In genomic region chr3:197749315-197749600, GRCh38 we compare ENCODE assay signal across 8 cellular contexts. TPM values are rescaled to one million over a fixed set of nuclear protein-coding genes. Genes with fewer than 3 reads are reported as not detected.
DNase-seq lines count a peak whose midpoint lies in the region; ATAC-seq and TF ChIP-seq lines count a peak whose summit lies in the region.

No MANE protein-coding gene starts in this region.

- H3K27ac Mint-ChIP-seq in activated T-cell treated with anti-CD3 and anti-CD28 coated beads, Interleukin-2, amount 50 U/mL, for 72 hours = peak overlapping the region; percentile 21

- no peak for TF ChIP-seq CTCF in GM12875 (IDR thresholded peaks at IDR 0.05; ENCODE audit: borderline replicate concordance, insufficient read depth, low read depth, low read length)
- TF ChIP-seq CTCF in omental fat pad (IDR thresholded peaks at IDR 0.05) = no peak

- H3K4me1 Mint-ChIP-seq in activated T-cell treated with anti-CD3 and anti-CD28 coated beads, Interleukin-2, amount 50 U/mL, for 72 hours (ENCODE audit: low read depth) = peaks cover 47% of the 10 kb centered on the region

- H3K36me3 Mint-ChIP-seq in activated T-cell treated with anti-CD3 and anti-CD28 coated beads, Interleukin-2, amount 50 U/mL, for 72 hours (ENCODE audit: insufficient read depth in 2 of 2) = peaks cover 0 to 2% of the 10 kb centered on the region in 2 donors

- H3K9me3 Mint-ChIP-seq in activated T-cell treated with anti-CD3 and anti-CD28 coated beads, Interleukin-2, amount 50 U/mL, for 72 hours = no peaks in the 10 kb centered on the region

- peak overlapping the region; percentile 73 for H3K4me3 ChIP-seq in GM12875 (ENCODE audit: low read depth, low read length)

- ATAC-seq in HG02852 (IDR thresholded peaks at IDR 0.05; ENCODE audit: unreplicated experiment) (peak; percentile 34), omental fat pad (ENCODE audit: low FRiP score) (peak; percentile 60)
- ATAC-seq in activated T-cell treated with anti-CD3 and anti-CD28 coated beads, Interleukin-2, amount 50 U/mL, for 72 hours (replicated peaks in 1 of 2) = peak; percentile 58 to 62

- peak overlapping the region; percentile 91 to 97 for H3K4me3 Mint-ChIP-seq in activated T-cell treated with anti-CD3 and anti-CD28 coated beads, Interleukin-2, amount 50 U/mL, for 72 hours

- DNase-seq in 8988T (peak; percentile 67), NCI-H2171 treated with DMSO at 0.1 percent for 48 hours (lab: John Stamatoyannopoulos, UW) (peak; percentile 92), fibroblast of peridontal ligament (ENCODE audit: extremely low read depth) (peak; percentile 51), omental fat pad (ENCODE audit: low spot score) (no peak), cerebellum (ENCODE audit: low spot score) (no peak)
- DNase-seq in activated T-cell treated with anti-CD3 and anti-CD28 coated beads, Interleukin-2, amount 50 U/mL, for 72 hours = peak in 1 of 2 donors; percentile 63

- no peaks in the 10 kb centered on the region for H3K27me3 Mint-ChIP-seq in activated T-cell treated with anti-CD3 and anti-CD28 coated beads, Interleukin-2, amount 50 U/mL, for 72 hours (ENCODE audit: low read depth)

RNA-seq across cellular contexts. Expression of gene FYTTD1, which starts 0.4 kb away (rescaled TPM):
- total RNA-seq in activated T-cell treated with anti-CD3 and anti-CD28 coated beads, Interleukin-2, amount 50 U/mL, for 72 hours = 10 to 100 TPM; 31.6 to 37.5 TPM
- 10 to 100 TPM; 44.3 to 62.1 (median 50.8) TPM for total RNA-seq in omental fat pad
- total RNA-seq in cerebellum = 44.1 TPM

RNA-seq across cellular contexts. Expression of gene RUBCN, which starts 12.6 kb away (rescaled TPM):
- total RNA-seq in activated T-cell treated with anti-CD3 and anti-CD28 coated beads, Interleukin-2, amount 50 U/mL, for 72 hours = 10 to 100 TPM; 33.1 to 33.9 TPM
- total RNA-seq in omental fat pad (10 to 100 TPM; 23.6 to 69.5 (median 39.4) TPM), cerebellum (19.2 TPM)

RNA-seq across cellular contexts. Expression of gene LRCH3, which starts 41.8 kb away (rescaled TPM):
- 10 to 100 TPM; 67.2 to 68.1 TPM for total RNA-seq in activated T-cell treated with anti-CD3 and anti-CD28 coated beads, Interleukin-2, amount 50 U/mL, for 72 hours
- total RNA-seq in omental fat pad = 10 to 100 TPM; 34.8 to 70.9 (median 38.0) TPM
- 100 TPM for total RNA-seq in cerebellum

Comparison
In these comparisons a context has a peak if more than half of its experiments do, and no peak if none do; other contexts are left out.
1. DNase-seq: peak in 8988T (single experiment), NCI-H2171 treated with DMSO at 0.1 percent for 48 hours (single experiment) and fibroblast of peridontal ligament (single experiment); none in omental fat pad (single experiment) and cerebellum (single experiment).
2. Peak in every context shown above with its lines, with median percentiles within 50 percentile points of each other: ATAC-seq.